8 cellular contexts compared by ENCODE assay signal in the genomic region with DNA sequence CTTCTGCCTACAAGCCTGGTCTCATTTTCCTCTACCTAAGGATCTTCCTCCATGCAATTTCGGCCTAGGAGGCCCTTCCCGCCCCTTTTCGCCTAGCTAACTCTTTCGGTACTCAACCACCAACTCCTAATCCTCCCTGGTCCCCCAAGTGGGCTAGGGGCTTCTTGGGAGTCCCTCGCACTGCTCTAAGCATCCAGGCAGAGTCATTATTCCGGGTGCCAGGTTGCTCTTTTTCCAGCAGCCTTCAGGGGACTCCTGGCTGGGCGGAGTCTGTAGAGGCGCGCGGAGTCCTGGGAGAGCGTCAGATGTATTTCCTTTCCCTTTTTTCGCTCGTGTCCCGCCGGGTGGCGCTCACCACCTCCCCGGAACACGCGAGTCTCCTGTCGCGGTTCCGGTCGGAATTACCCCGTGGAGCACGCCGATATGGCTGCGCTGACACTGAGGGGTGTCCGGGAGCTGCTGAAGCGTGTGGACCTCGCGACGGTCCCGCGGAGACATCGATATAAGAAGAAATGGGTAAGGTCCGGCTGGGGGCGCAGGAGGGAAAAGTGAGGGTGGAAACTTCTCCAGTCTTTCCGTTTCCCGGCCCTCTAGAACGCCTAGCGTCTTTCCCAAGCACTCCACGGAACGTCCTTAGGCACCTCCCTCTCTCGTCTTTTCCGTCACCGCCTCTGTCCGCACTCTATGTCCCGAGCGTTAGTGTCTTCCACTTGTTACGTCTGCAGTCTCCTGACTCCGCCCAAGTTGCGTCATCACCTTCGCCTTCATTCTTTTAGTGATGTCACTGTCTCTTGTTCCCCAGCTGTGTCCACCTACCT. TPM values are rescaled to one million over a fixed set of nuclear protein-coding genes. Genes with fewer than 3 reads are reported as not detected.
DNase-seq lines count a peak whose midpoint lies in the region; ATAC-seq and TF ChIP-seq lines count a peak whose summit lies in the region.

A gene (plus strand): TSS at position 404 of the 818 bp plus-strand sequence. CDS start 20 bp downstream, at position 424.

- peak within 1 kb of the TSS; percentile 93 to 100 (median 99) for H3K4me3 Mint-ChIP-seq in IgD-negative memory B cell

- H3K27me3 Mint-ChIP-seq in IgD-negative memory B cell, result no peaks in the 10 kb centered on the region

- H3K27me3 ChIP-seq in PC-3 (ENCODE audit: low read length), result no peaks in the 10 kb centered on the region
- no peaks in the 10 kb centered on the region for H3K27me3 ChIP-seq in mucosa of rectum (ENCODE audit: control insufficient read depth in 2 of 2, insufficient read depth in 2 of 2, low read length in 2 of 2)

- H3K4me2 ChIP-seq in PC-3 (ENCODE audit: low read length), result peak within 1 kb of the TSS; percentile 86

- H3K36me3 Mint-ChIP-seq in IgD-negative memory B cell, result peaks cover 4% of the 10 kb centered on the region

- peak within 1 kb of the TSS; percentile 79 for H2AFZ ChIP-seq in PC-3 (ENCODE audit: low read length)

- H3K9me2 ChIP-seq in PC-3 (replicated peaks; ENCODE audit: low read length), result no peaks in the 10 kb centered on the region

- H3K9ac ChIP-seq in PC-3 (ENCODE audit: low read length) (peak within 1 kb of the TSS; percentile 94), mucosa of rectum (ENCODE audit: low read depth in 1 of 2, low read length in 2 of 2) (peak within 1 kb of the TSS; percentile 83 to 99)

- H3K27ac Mint-ChIP-seq in IgD-negative memory B cell, result peak within 1 kb of the TSS; percentile 97 to 100 (median 99)

- H3K4me3 ChIP-seq in PC-3 (ENCODE audit: low read length) (peak within 1 kb of the TSS; percentile 88), epithelial cell of proximal tubule (ENCODE audit: low read depth, low read length) (peak within 1 kb of the TSS; percentile 79), mucosa of rectum (ENCODE audit: low read length in 2 of 2) (peak within 1 kb of the TSS; percentile 92 to 94)

- DNase-seq in DMS153 (lab: John Stamatoyannopoulos, UW), result peak; percentile 95
- DNase-seq in PC-3, result peak; percentile 91
- DNase-seq in activated T-cell treated with anti-CD3 and anti-CD28 coated beads, Interleukin-2, amount 50 U/mL, for 1 hour, result peak; percentile 85
- DNase-seq in epithelial cell of proximal tubule (ENCODE audit: low read depth), result peak; percentile 66
- DNase-seq in stimulated activated CD8-positive, alpha-beta memory T cell treated with anti-CD3 and anti-CD28 coated beads, Interleukin-4, amount 100 ng/mL, for 48 hours, result peak; percentile 88

- POLR2A ChIA-PET in PC-3 (lab: Charles Lee; ENCODE audit: unreplicated experiment), result interaction anchor here (0.6 to 0.7 kb wide), 2 partner anchors 21 to 96 kb away, joined by 3 to 19 read pairs; no protein-coding TSS in a partner anchor

- no peaks in the 10 kb centered on the region for H3F3A ChIP-seq in PC-3 (ENCODE audit: low read length, unreplicated experiment)

- H3K36me3 ChIP-seq in PC-3 (ENCODE audit: low read depth, low read length), result peaks cover 16% of the 10 kb centered on the region; the same call in 1 of the 2 replicates
- H3K36me3 ChIP-seq in mucosa of rectum (ENCODE audit: control insufficient read depth in 2 of 2, insufficient read depth in 2 of 2, low read length in 2 of 2), result peaks cover 13 to 20% of the 10 kb centered on the region in 2 donors

- peaks cover 0 to 4% (median 0%) of the 10 kb centered on the region in 3 donors for H3K9me3 Mint-ChIP-seq in IgD-negative memory B cell

- ATAC-seq in GM21528 (IDR thresholded peaks at IDR 0.05; ENCODE audit: low FRiP score, unreplicated experiment) (peak; percentile 83), PC-3 (peak; percentile 95)

- intact Hi-C loops in PC-3 (cut with micrococcal nuclease), result loop anchor here (1.0 kb wide), 1 partner anchor 37 kb away; a partner anchor contains a TSS

- peaks cover 14% of the 10 kb centered on the region for H3K4me1 ChIP-seq in PC-3 (ENCODE audit: insufficient read depth, low read length)
- H3K4me1 ChIP-seq in mucosa of rectum (ENCODE audit: control insufficient read depth in 2 of 2, insufficient read depth in 2 of 2, low read length in 2 of 2), result peaks cover 4 to 9% of the 10 kb centered on the region in 2 donors

- H3K27ac ChIP-seq in PC-3 (ENCODE audit: low read length) (peak within 1 kb of the TSS; percentile 78), mucosa of rectum (ENCODE audit: low read depth in 2 of 2, low read length in 2 of 2) (peak within 1 kb of the TSS; percentile 94 to 97)

- peaks cover 39% of the 10 kb centered on the region for H3K79me2 ChIP-seq in PC-3 (ENCODE audit: low read length)

- H3K4me1 Mint-ChIP-seq in IgD-negative memory B cell, result peaks cover 16 to 32% (median 19%) of the 10 kb centered on the region in 3 donors

- BruUV-seq in PC-3 (replicated peaks; lab: Mats Ljungman, UMichigan), result TSS peak; percentile 86

- peak; percentile 84 for TF ChIP-seq CTCF in PC-3 (conservative IDR thresholded peaks at IDR 0.05; ENCODE audit: low read depth, low read length)
- peak; percentile 58 for TF ChIP-seq CTCF in epithelial cell of proximal tubule (conservative IDR thresholded peaks at IDR 0.05; ENCODE audit: low read depth, low read length)

- H4K20me1 ChIP-seq in PC-3 (ENCODE audit: low read length), result no peaks in the 10 kb centered on the region

- CTCF ChIA-PET in PC-3 (lab: Charles Lee), result interaction anchor here (1.0 kb wide), 1 partner anchor 38 kb away, joined by 7 read pairs; no protein-coding TSS in a partner anchor

- H3K9me3 ChIP-seq in PC-3 (ENCODE audit: low read length) (no peaks in the 10 kb centered on the region), mucosa of rectum (ENCODE audit: control insufficient read depth in 2 of 2, low read length in 2 of 2) (no peaks in the 10 kb centered on the region)

RNA-seq across cellular contexts. Expression of the gene that starts here (rescaled TPM):
- 26.8 TPM for polyA plus RNA-seq in IgD-negative memory B cell
- total RNA-seq in PC-3 (2014; rRNA removed) (14.2 and 16.8 TPM in 2 replicates), epithelial cell of proximal tubule (16.2 and 17.2 TPM in 2 replicates)

Comparison
In these comparisons a context has a peak if more than half of its experiments do, and no peak if none do; other contexts are left out.
1. Peak in every context shown above with its lines: DNase-seq, ATAC-seq, H3K4me3 ChIP-seq and H3K27ac ChIP-seq.